Comparison of ENCODE assay signal across 12 cellular contexts in genomic region chr17:40539711-40540411, GRCh38. TPM values are rescaled to one million over a fixed set of nuclear protein-coding genes. Genes with fewer than 3 reads are reported as not detected.
A peak's percentile ranks its signal among the peaks of the same experiment; 100 is the strongest.
DNase-seq lines count a peak whose midpoint lies in the region; ATAC-seq and TF ChIP-seq lines count a peak whose summit lies in the region.
"Had no signal": no experiment of that assay in that cellular context is flagged by ENCODE, and none has a peak within 500 bp of the region (broad histone marks: within the 10 kb centered on the region; RNA-seq: fewer than 3 reads in every experiment).

No MANE protein-coding gene starts in this region.

- peaks cover 44% of the 10 kb centered on the region for H3K4me1 ChIP-seq in IMR-90 (ENCODE audit: control insufficient read depth, insufficient read depth, low read length)
- no peaks in the 10 kb centered on the region for H3K4me1 ChIP-seq in neural progenitor cell

- H3K4me2 ChIP-seq in IMR-90 (ENCODE audit: low read depth, low read length) (no peak overlapping the region), neural progenitor cell (no peak overlapping the region)

- H3K27ac ChIP-seq in IMR-90 (ENCODE audit: insufficient read depth, low read length) (no peak overlapping the region), neural progenitor cell (no peak overlapping the region)

- H2AK9ac ChIP-seq in IMR-90 (replicated peaks; ENCODE audit: low read depth, low read length, poor library complexity) = peak overlapping the region; percentile 31

- dilution Hi-C loops in IMR-90 (cut with HindIII; ENCODE audit: low sequenced_read_pairs, unreplicated experiment) = no loop called here

- no peak overlapping the region for H3K4me3 ChIP-seq in IMR-90 (ENCODE audit: insufficient read depth, low read depth, low read length)
- no peak overlapping the region for H3K4me3 ChIP-seq in neural progenitor cell

- peak overlapping the region; percentile 100 for H3K4ac ChIP-seq in IMR-90 (ENCODE audit: low read depth, low read length)

- H2AFZ ChIP-seq in IMR-90 (replicated peaks; ENCODE audit: low read length, poor library complexity) (no peak overlapping the region), neural progenitor cell (replicated peaks) (no peak overlapping the region)

- POLR2A ChIA-PET in IMR-90 (lab: Charles Lee; ENCODE audit: unreplicated experiment) = interaction anchor here (0.6 to 1.0 kb wide), 3 partner anchors 14 to 251 kb away, joined by 3 to 11 read pairs (median 5); no protein-coding TSS in a partner anchor

- H3K79me2 ChIP-seq in neural progenitor cell (ENCODE audit: low read depth) = no peaks in the 10 kb centered on the region

- WGBS in IMR-90 (ENCODE audit: extremely low coverage in 2 of 2, insufficient read length in 1 of 2), 2 experiments = 85% methylated on average over 4 of the region's 9 CpGs; no CpG with 5 or more reads in 1 of the 2 experiments

- H4K5ac ChIP-seq in IMR-90 (ENCODE audit: low read depth, low read length) = peak overlapping the region; percentile 46

- peak overlapping the region; percentile 100 for H4K91ac ChIP-seq in IMR-90 (ENCODE audit: insufficient read depth, low read depth, low read length)

- DNase-seq in IMR-90 (no peak), left lobe of liver (ENCODE audit: low spot score) (peak; percentile 73), GM20000 (ENCODE audit: low spot score) (no peak), neural progenitor cell (ENCODE audit: low spot score) (no peak)
- no peak for DNase-seq in stimulated activated effector memory CD8-positive, alpha-beta T cell treated with anti-CD3 and anti-CD28 coated beads, Interleukin-12 subunit alpha, Interleukin-12 subunit beta, amount 100 ng/mL, for 72 hours (ENCODE audit: low spot score in 2 of 2)
- DNase-seq: DMS79 treated with DMSO at 0.1 percent for 48 hours, KBM-7, occipital lobe had no signal

- peaks cover 64% of the 10 kb centered on the region for H3K9me1 ChIP-seq in IMR-90 (ENCODE audit: insufficient read depth, low read length)

- peak overlapping the region; percentile 100 for H2BK120ac ChIP-seq in IMR-90 (ENCODE audit: low read depth, low read length)

- H3K23ac ChIP-seq in IMR-90 (ENCODE audit: low read depth, low read length) = peak overlapping the region; percentile 39; the same call in 1 of the 2 replicates

- H4K20me1 ChIP-seq in IMR-90 (ENCODE audit: insufficient read depth, low read length) = no peaks in the 10 kb centered on the region
- no peaks in the 10 kb centered on the region for H4K20me1 ChIP-seq in neural progenitor cell (ENCODE audit: low read depth)

- peaks cover 0 to 23% of the 10 kb centered on the region in 2 experiments; a peak in 3 of 4 replicates for H3K79me1 ChIP-seq in IMR-90 (ENCODE audit: low read depth in 1 of 2, low read length in 2 of 2)

- H3K4me3 Mint-ChIP-seq in activated T-helper 17 cell treated with anti-CD3 and anti-CD28 coated beads, Interleukin-2, amount 50 U/mL, for 72 hours = peak overlapping the region; percentile 94
- peak overlapping the region; percentile 83 for H3K4me3 Mint-ChIP-seq in stimulated activated effector memory CD8-positive, alpha-beta T cell treated with anti-CD3 and anti-CD28 coated beads, Interleukin-12 subunit alpha, Interleukin-12 subunit beta, amount 100 ng/mL, for 72 hours
- H3K4me3 Mint-ChIP-seq in neural progenitor cell = no peak overlapping the region

- in situ Hi-C loops in IMR-90 (cut with MboI; ENCODE audit: low sequenced_read_pairs) = loop anchor here (5.0 kb wide), 1 partner anchor 238 kb away; no protein-coding TSS in a partner anchor

- peak overlapping the region; percentile 100 for H3K27ac Mint-ChIP-seq in activated T-helper 17 cell treated with anti-CD3 and anti-CD28 coated beads, Interleukin-2, amount 50 U/mL, for 72 hours
- H3K27ac Mint-ChIP-seq in stimulated activated effector memory CD8-positive, alpha-beta T cell treated with anti-CD3 and anti-CD28 coated beads, Interleukin-12 subunit alpha, Interleukin-12 subunit beta, amount 100 ng/mL, for 72 hours = peak overlapping the region; percentile 99
- no peak overlapping the region for H3K27ac Mint-ChIP-seq in neural progenitor cell

- no peaks in the 10 kb centered on the region for H3F3A ChIP-seq in neural progenitor cell (ENCODE audit: low read depth)

- no peaks in the 10 kb centered on the region for H3K9me3 Mint-ChIP-seq in activated T-helper 17 cell treated with anti-CD3 and anti-CD28 coated beads, Interleukin-2, amount 50 U/mL, for 72 hours
- no peaks in the 10 kb centered on the region for H3K9me3 Mint-ChIP-seq in stimulated activated effector memory CD8-positive, alpha-beta T cell treated with anti-CD3 and anti-CD28 coated beads, Interleukin-12 subunit alpha, Interleukin-12 subunit beta, amount 100 ng/mL, for 72 hours
- no peaks in the 10 kb centered on the region for H3K9me3 Mint-ChIP-seq in neural progenitor cell

- H3K36me3 Mint-ChIP-seq in activated T-helper 17 cell treated with anti-CD3 and anti-CD28 coated beads, Interleukin-2, amount 50 U/mL, for 72 hours (ENCODE audit: low read depth) = peaks cover 21% of the 10 kb centered on the region
- peaks cover 41% of the 10 kb centered on the region for H3K36me3 Mint-ChIP-seq in stimulated activated effector memory CD8-positive, alpha-beta T cell treated with anti-CD3 and anti-CD28 coated beads, Interleukin-12 subunit alpha, Interleukin-12 subunit beta, amount 100 ng/mL, for 72 hours
- no peaks in the 10 kb centered on the region for H3K36me3 Mint-ChIP-seq in neural progenitor cell

- TF ChIP-seq CTCF in IMR-90 (conservative IDR thresholded peaks at IDR 0.05; ENCODE audit: low read depth, low read length) = no peak
- no peak for TF ChIP-seq CTCF in GM20000 (IDR thresholded peaks at IDR 0.05; ENCODE audit: extremely low read depth, missing control alignments)
- TF ChIP-seq CTCF in neural progenitor cell (IDR thresholded peaks at IDR 0.05) = no peak

- peak overlapping the region; percentile 54 to 97; a peak in 3 of 4 replicates for H4K8ac ChIP-seq in IMR-90 (ENCODE audit: low read depth in 2 of 2, low read length in 2 of 2)

- intact Hi-C loops in IMR-90 (cut with micrococcal nuclease) = no loop called here

- peak overlapping the region; percentile 100 for H2BK20ac ChIP-seq in IMR-90 (ENCODE audit: low read depth, low read length)

- H3K36me3 ChIP-seq in IMR-90 (ENCODE audit: control insufficient read depth, insufficient read depth, low read length) (no peaks in the 10 kb centered on the region), neural progenitor cell (no peaks in the 10 kb centered on the region)

- H2BK15ac ChIP-seq in IMR-90 (ENCODE audit: low read depth, low read length) = peak overlapping the region; percentile 98; the same call in 2 of the 3 replicates

- H3K9ac ChIP-seq in IMR-90 (ENCODE audit: low read depth, low read length) (no peak overlapping the region), neural progenitor cell (no peak overlapping the region)

- H3K14ac ChIP-seq in IMR-90 (replicated peaks; ENCODE audit: low read depth, low read length) = peak overlapping the region; percentile 100; the same call in 1 of the 2 replicates

- peak overlapping the region; percentile 72 for H3K18ac ChIP-seq in IMR-90 (ENCODE audit: low read depth, low read length)

- CTCF ChIA-PET in IMR-90 (lab: Yijun Ruan, JAX) = interaction anchor here (0.6 to 2.5 kb wide), 2 partner anchors 20 to 178 kb away, joined by 8 to 10 read pairs; no protein-coding TSS in a partner anchor

- peak overlapping the region; percentile 83 for H2BK5ac ChIP-seq in IMR-90 (ENCODE audit: low read depth, low read length, poor library complexity, severe bottlenecking)

- TF ChIP-seq RAD21 in IMR-90 (IDR thresholded peaks at IDR 0.05; ENCODE audit: low read length) = no peak

- no peaks in the 10 kb centered on the region for H3K27me3 Mint-ChIP-seq in activated T-helper 17 cell treated with anti-CD3 and anti-CD28 coated beads, Interleukin-2, amount 50 U/mL, for 72 hours
- peaks cover 11% of the 10 kb centered on the region for H3K27me3 Mint-ChIP-seq in neural progenitor cell (ENCODE audit: insufficient read depth, low read depth)

- TF ChIP-seq POLR2A in IMR-90 (IDR thresholded peaks at IDR 0.05; ENCODE audit: low read depth, low read length) = no peak

- H3K9me3 ChIP-seq in IMR-90 (ENCODE audit: control insufficient read depth, insufficient read depth, low read length) (no peaks in the 10 kb centered on the region), neural progenitor cell (ENCODE audit: low read depth) (no peaks in the 10 kb centered on the region)

- peaks cover 56% of the 10 kb centered on the region for H3K4me1 Mint-ChIP-seq in activated T-helper 17 cell treated with anti-CD3 and anti-CD28 coated beads, Interleukin-2, amount 50 U/mL, for 72 hours
- H3K4me1 Mint-ChIP-seq in stimulated activated effector memory CD8-positive, alpha-beta T cell treated with anti-CD3 and anti-CD28 coated beads, Interleukin-12 subunit alpha, Interleukin-12 subunit beta, amount 100 ng/mL, for 72 hours = peaks cover 71% of the 10 kb centered on the region
- H3K4me1 Mint-ChIP-seq in neural progenitor cell = peaks cover 23% of the 10 kb centered on the region

- no peak overlapping the region for H3K56ac ChIP-seq in IMR-90 (ENCODE audit: extremely low read depth, insufficient read depth, low read length)

- ATAC-seq in IMR-90 (ENCODE audit: low read depth) (no peak), left lobe of liver (peak; percentile 43), GM21526 (IDR thresholded peaks at IDR 0.05; ENCODE audit: low FRiP score, unreplicated experiment) (no peak)
- no peak for ATAC-seq in activated T-helper 17 cell treated with anti-CD3 and anti-CD28 coated beads, Interleukin-2, amount 50 U/mL, for 72 hours (replicated peaks)
- no peak for ATAC-seq in stimulated activated effector memory CD8-positive, alpha-beta T cell treated with anti-CD3 and anti-CD28 coated beads, Interleukin-12 subunit alpha, Interleukin-12 subunit beta, amount 100 ng/mL, for 72 hours
- ATAC-seq: SK-N-SH treated with all-trans-retinoic acid at 6 μM for 48 hours had no signal

- H2AK5ac ChIP-seq in IMR-90 (ENCODE audit: low read depth, low read length) = peak overlapping the region; percentile 99

- no peaks in the 10 kb centered on the region for H3K27me3 ChIP-seq in IMR-90 (ENCODE audit: control insufficient read depth, insufficient read depth, low read length)
- H3K27me3 ChIP-seq in neural progenitor cell = no peaks in the 10 kb centered on the region

- BruUV-seq in IMR-90 (replicated peaks; lab: Mats Ljungman, UMichigan) = no TSS peak

RNA-seq across cellular contexts. Expression of gene CCR7, which starts 25.4 kb away (rescaled TPM):
- 0.28 and 0.36 TPM in 2 replicates for total RNA-seq in IMR-90 (2012; rRNA removed)
- polyA plus RNA-seq in IMR-90 (2012; rRNA removed) = 0.14 and 0.22 TPM in 2 replicates
- polyA plus RNA-seq in IMR-90 (2012; cell fraction: cytosol; rRNA removed) = 0.16 TPM in 1 of 2 replicates, not detected in the other
- 0.23 and 0.39 TPM in 2 replicates for polyA plus RNA-seq in IMR-90 (2012; cell fraction: nucleus; rRNA removed; ENCODE audit: low replicate concordance)
- 100 to 1,000 TPM; 140 to 304 TPM for total RNA-seq in activated T-helper 17 cell treated with anti-CD3 and anti-CD28 coated beads, Interleukin-2, amount 50 U/mL, for 72 hours
- total RNA-seq in left lobe of liver = 0.75 TPM
- 0.37 TPM in 1 of 2 replicates, not detected in the other for total RNA-seq in neural progenitor cell (ENCODE audit: low replicate concordance)
- total RNA-seq: NCI-H460, occipital lobe had no signal

RNA-seq across cellular contexts. Expression of gene TNS4, which starts 38.4 kb away (rescaled TPM):
- total RNA-seq in IMR-90 (2012; rRNA removed) = 0.28 TPM in 1 of 2 replicates, not detected in the other
- 0.07 TPM in 1 of 2 replicates, not detected in the other for polyA plus RNA-seq in IMR-90 (2012; rRNA removed)
- 0.07 and 0.08 TPM in 2 replicates for polyA plus RNA-seq in IMR-90 (2012; cell fraction: cytosol; rRNA removed)
- polyA plus RNA-seq in IMR-90 (2012; cell fraction: nucleus; rRNA removed; ENCODE audit: low replicate concordance) = 0.33 and 0.57 TPM in 2 replicates
- 10 to 100 TPM in 1 of 2 donors, 1 to 10 TPM in 1; 8.8 to 19.8 TPM for total RNA-seq in activated T-helper 17 cell treated with anti-CD3 and anti-CD28 coated beads, Interleukin-2, amount 50 U/mL, for 72 hours
- 0.13 TPM for total RNA-seq in left lobe of liver
- total RNA-seq in neural progenitor cell (ENCODE audit: low replicate concordance) = not detected in 2 replicates
- total RNA-seq: occipital lobe had no signal

Comparison
In these comparisons a context has a peak if more than half of its experiments do, and no peak if none do; other contexts are left out.
1. RNA of gene CCR7, which starts 25.4 kb away (total RNA-seq): 140 to 304 TPM in activated T-helper 17 cell treated with anti-CD3 and anti-CD28 coated beads, Interleukin-2, amount 50 U/mL, for 72 hours; 0.75 TPM in left lobe of liver (single experiment), 0.28 to 0.36 TPM in IMR-90 and 0.37 TPM in neural progenitor cell; every median in the first group is over 10 times any median in the second.